Comparison of ENCODE assay signal across 16 cellular contexts in the genomic region with DNA sequence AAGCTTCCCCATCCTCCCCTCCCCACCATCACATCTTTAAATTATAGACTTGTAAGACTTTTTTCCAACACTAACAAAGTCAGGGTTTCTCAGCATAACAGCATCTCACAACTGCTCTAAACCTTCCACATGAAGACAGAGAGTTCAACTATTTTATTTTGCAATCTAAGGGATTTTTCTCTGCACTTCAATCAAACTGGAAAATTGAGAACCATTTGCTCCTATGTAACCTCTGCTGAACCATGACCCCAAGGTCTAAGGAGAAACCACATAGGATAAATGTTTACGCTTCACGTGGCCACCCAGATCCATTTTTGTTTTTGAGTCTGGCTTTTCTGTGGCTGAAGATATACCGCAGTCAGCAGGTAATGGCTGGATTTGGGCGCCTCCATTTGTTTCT. TPM values are rescaled to one million over a fixed set of nuclear protein-coding genes. Genes with fewer than 3 reads are reported as not detected.
DNase-seq lines count a peak whose midpoint lies in the region; ATAC-seq, FAIRE-seq and TF ChIP-seq lines count a peak whose summit lies in the region.
"Had no signal": no experiment of that assay in that cellular context is flagged by ENCODE, and none has a peak within 500 bp of the region (broad histone marks: within the 10 kb centered on the region; RNA-seq: fewer than 3 reads in every experiment).

No MANE protein-coding gene starts in this region.

- no peak overlapping the region for H2AFZ ChIP-seq in trophoblast cell (ENCODE audit: insufficient read depth, low read length, poor library complexity)

- no peak for FAIRE-seq in A549 (lab: Jason Lieb, UNC)

- in situ Hi-C loops in Panc1 (cut with HindIII; ENCODE audit: low pct_unique_long_range_greater_than_20kb, low sequenced_read_pairs): no loop called here

- H3K4me2 ChIP-seq in A549: no peak overlapping the region
- no peak overlapping the region for H3K4me2 ChIP-seq in trophoblast cell (ENCODE audit: low read length)

- H4K12ac ChIP-seq in trophoblast cell (ENCODE audit: low read depth, low read length): no peak overlapping the region

- peak overlapping the region in 1 of 2 experiments; percentile 82; a peak in 1 of 6 replicates for H3K27ac ChIP-seq in A549
- peak overlapping the region; percentile 99 for H3K27ac ChIP-seq in Panc1 (ENCODE audit: low read length)
- H3K27ac ChIP-seq in trophoblast cell (ENCODE audit: low read depth, low read length): no peak overlapping the region
- no peak overlapping the region for H3K27ac ChIP-seq in heart right ventricle
- H3K27ac ChIP-seq: 22Rv1, SJCRH30 had no signal

- H2BK5ac ChIP-seq in trophoblast cell (ENCODE audit: low read depth, low read length, poor library complexity): no peak overlapping the region

- ATAC-seq in A549: no peak
- no peak for ATAC-seq in Panc1
- ATAC-seq in heart right ventricle: no peak
- no peak for ATAC-seq in HG03196 (IDR thresholded peaks at IDR 0.05; ENCODE audit: unreplicated experiment)

- TF ChIP-seq POLR2A in A549 (IDR thresholded peaks at IDR 0.05; ENCODE audit: low read length): no peak

- no peak overlapping the region for H4K91ac ChIP-seq in trophoblast cell (ENCODE audit: low read depth, low read length)

- H3K4ac ChIP-seq in trophoblast cell (ENCODE audit: low read depth, low read length): peak overlapping the region; percentile 73

- peaks cover 81% of the 10 kb centered on the region for H3K4me1 ChIP-seq in A549
- peaks cover 98% of the 10 kb centered on the region for H3K4me1 ChIP-seq in Panc1 (ENCODE audit: control insufficient read depth, insufficient read depth, low read length)
- H3K4me1 ChIP-seq in trophoblast cell (ENCODE audit: control insufficient read depth in 1 of 2, insufficient read depth in 2 of 2, low read length in 2 of 2): peaks cover 7 to 9% of the 10 kb centered on the region in 2 experiments
- peaks cover 8 to 36% (median 30%) of the 10 kb centered on the region in 9 donors for H3K4me1 ChIP-seq in heart right ventricle

- DNase-seq in A549 (ENCODE audit: low read depth in 1 of 2, low spot score in 1 of 2) (no peak), Panc1 (ENCODE audit: low read depth, low spot score) (no peak), fibroblast of mammary gland (ENCODE audit: low read depth) (peak; percentile 1), trophoblast cell (no peak), NCI-H524 treated with DMSO at 0.1 percent for 48 hours (lab: John Stamatoyannopoulos, UW) (no peak), heart right ventricle (no peak), GM10248 (ENCODE audit: extremely low spot score) (no peak)
- DNase-seq: GDM1, KBM-7, NCI-H187, NCI-H2107, NCI-H510A, SJCRH30 had no signal

- no peak overlapping the region for H2BK120ac ChIP-seq in trophoblast cell (ENCODE audit: insufficient read depth, low read length, poor library complexity)

- no peak overlapping the region for H4K8ac ChIP-seq in trophoblast cell (ENCODE audit: low read depth, low read length)

- TF ChIP-seq CTCF in A549 (IDR thresholded peaks at IDR 0.05): no peak
- no peak for TF ChIP-seq CTCF in Panc1 (IDR thresholded peaks at IDR 0.05)
- TF ChIP-seq CTCF in fibroblast of mammary gland (conservative IDR thresholded peaks at IDR 0.05; ENCODE audit: control insufficient read depth, insufficient read depth, low read depth, low read length): no peak
- no peak for TF ChIP-seq CTCF in heart right ventricle (IDR thresholded peaks at IDR 0.05)
- TF ChIP-seq CTCF in GM10248 (IDR thresholded peaks at IDR 0.05; ENCODE audit: control extremely low read depth, extremely low read depth, low read depth, missing control alignments): no peak

- no peak overlapping the region for H2AK5ac ChIP-seq in trophoblast cell (ENCODE audit: low read length)

- H3K4me3 ChIP-seq in A549: no peak overlapping the region
- H3K4me3 ChIP-seq in Panc1 (ENCODE audit: low read depth in 2 of 2, low read length in 2 of 2): peak overlapping the region in 1 of 2 experiments; percentile 45; a peak in 3 of 4 replicates
- H3K4me3 ChIP-seq in fibroblast of mammary gland (ENCODE audit: control insufficient read depth, low read depth, low read length): no peak overlapping the region
- no peak overlapping the region for H3K4me3 ChIP-seq in trophoblast cell (ENCODE audit: low read depth, low read length)
- no peak overlapping the region for H3K4me3 ChIP-seq in heart right ventricle
- H3K4me3 ChIP-seq: HAP-1, SJCRH30 had no signal

- TF ChIP-seq EP300 in A549 (IDR thresholded peaks at IDR 0.05): no peak

- intact Hi-C loops in Panc1 (cut with micrococcal nuclease; ENCODE audit: unreplicated experiment): no loop called here
- intact Hi-C loops in heart right ventricle (cut with DNase I): loop anchor here in 4 of 10 donors (10.0 kb wide), 1 partner anchor 332 kb away; no protein-coding TSS in a partner anchor

- no peaks in the 10 kb centered on the region for H3K9me3 ChIP-seq in A549
- no peaks in the 10 kb centered on the region for H3K9me3 ChIP-seq in Panc1 (ENCODE audit: control insufficient read depth, insufficient read depth, low read depth, low read length)
- H3K9me3 ChIP-seq in trophoblast cell (ENCODE audit: insufficient read depth, low read depth, low read length): peaks cover 2% of the 10 kb centered on the region
- H3K9me3 ChIP-seq in heart right ventricle: no peaks in the 10 kb centered on the region
- H3K9me3 ChIP-seq: HAP-1, SJCRH30 had no signal

- H3K79me1 ChIP-seq in trophoblast cell (ENCODE audit: low read length): peaks cover 9% of the 10 kb centered on the region

- no peak for TF ChIP-seq RAD21 in A549 (conservative IDR thresholded peaks at IDR 0.05 in 1 of 2, IDR thresholded peaks at IDR 0.05 in 1 of 2)

- H3K14ac ChIP-seq in trophoblast cell (ENCODE audit: low read length): no peak overlapping the region

- H2BK12ac ChIP-seq in trophoblast cell (ENCODE audit: low read length): no peak overlapping the region

- H3K9ac ChIP-seq in trophoblast cell (ENCODE audit: low read length): no peak overlapping the region

- H3K36me3 ChIP-seq in Panc1 (ENCODE audit: control insufficient read depth, insufficient read depth, low read length) (peaks cover 49% of the 10 kb centered on the region), trophoblast cell (ENCODE audit: control insufficient read depth in 1 of 2, insufficient read depth in 2 of 2, low read length in 2 of 2) (peaks cover 37 to 51% of the 10 kb centered on the region in 2 experiments), heart right ventricle (peaks cover 0 to 51% (median 7%) of the 10 kb centered on the region in 9 donors)
- H3K36me3 ChIP-seq: HAP-1 had no signal

- CTCF ChIA-PET in A549 (lab: Yijun Ruan, JAX): interaction anchor here (2.4 to 13.0 kb wide), 5 partner anchors 30 to 321 kb away, joined by 8 to 172 read pairs (median 12); no protein-coding TSS in a partner anchor
- CTCF ChIA-PET in Panc1 (lab: Charles Lee): no interaction called here
- CTCF ChIA-PET in GM10248 (lab: Yijun Ruan, JAX): interaction anchor here (1.0 to 10.8 kb wide), 7 partner anchors 11 to 346 kb away, joined by 3 to 188 read pairs (median 29); partner anchors contain the start of gene SLC45A1

- POLR2A ChIA-PET in A549 (lab: Yijun Ruan, JAX) (no interaction called here), Panc1 (lab: Charles Lee) (no interaction called here), GM10248 (lab: Yijun Ruan, JAX) (no interaction called here)

- H3K79me2 ChIP-seq in trophoblast cell (ENCODE audit: control insufficient read depth, insufficient read depth, low read length, poor library complexity): peaks cover 12% of the 10 kb centered on the region

- H3K18ac ChIP-seq in trophoblast cell (ENCODE audit: low read length): no peak overlapping the region

- H3K27me3 ChIP-seq in Panc1 (ENCODE audit: control insufficient read depth, insufficient read depth, low read length) (no peaks in the 10 kb centered on the region), trophoblast cell (ENCODE audit: insufficient read depth, low read length) (no peaks in the 10 kb centered on the region), heart right ventricle (peaks cover 0 to 6% (median 0%) of the 10 kb centered on the region in 7 donors)
- H3K27me3 ChIP-seq: SJCRH30 had no signal

- H3K23ac ChIP-seq in trophoblast cell (ENCODE audit: low read length): no peak overlapping the region

- 90% methylated on average over 4 of the region's 4 CpGs for WGBS in A549 (ENCODE audit: missing lambda C conversion rate)
- WGBS in trophoblast cell (ENCODE audit: extremely low coverage, insufficient coverage, insufficient read length): no CpG with 5 or more reads among the region's 4 CpGs
- 96 to 99% methylated on average over 4 of the region's 4 CpGs for WGBS in heart right ventricle, 2 donors

- BruUV-seq in Panc1 (replicated peaks; lab: Mats Ljungman, UMichigan): no TSS peak

TF ChIP-seq in A549, 52 proteins besides CTCF, POLR2A, EP300 and RAD21:
- TF ChIP-seq, protein P1, sequence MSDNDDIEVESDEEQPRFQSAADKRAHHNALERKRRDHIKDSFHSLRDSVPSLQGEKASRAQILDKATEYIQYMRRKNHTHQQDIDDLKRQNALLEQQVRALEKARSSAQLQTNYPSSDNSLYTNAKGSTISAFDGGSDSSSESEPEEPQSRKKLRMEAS (IDR thresholded peaks at IDR 0.05): no peak
- TF ChIP-seq HDAC2 (IDR thresholded peaks at IDR 0.05) (no peak), MAFK (IDR thresholded peaks at IDR 0.05; ENCODE audit: partially characterized antibody) (peak; percentile 74), TFCP2L1 (CRISPR knock-in tag; IDR thresholded peaks at IDR 0.05) (no peak), ZC3H11A (IDR thresholded peaks at IDR 0.05) (no peak)

RNA-seq across cellular contexts. Expression of gene ERRFI1, which starts 13.2 kb away (rescaled TPM):
- 193 and 217 TPM in 2 replicates for polyA plus RNA-seq in A549 (2011; rRNA removed)
- 48.0 and 74.2 TPM in 2 replicates for polyA plus RNA-seq in A549 (2012; cell fraction: cytosol; rRNA removed)
- polyA plus RNA-seq in A549 (2012; cell fraction: nucleus; rRNA removed): 61.4 and 108 TPM in 2 replicates
- polyA plus RNA-seq in A549 (2017; fragmentation: RNase III; extraction: RNeasy Plus Mini Kit Qiagen cat#74134 plus additional on column Dnase treatment): 44.2 to 51.0 TPM (median 49.0 TPM) in 3 replicates
- polyA minus RNA-seq in A549 (2011; rRNA and poly(A)+ RNA removed): 94.7 and 114 TPM in 2 replicates
- total RNA-seq in Panc1 (2021; ENCODE audit: unreplicated experiment): 299 TPM
- polyA plus RNA-seq in Panc1 (2012; ENCODE audit: insufficient read length): 276 TPM
- polyA plus RNA-seq in trophoblast cell (2013): 267 and 277 TPM in 2 replicates
- total RNA-seq in heart right ventricle: 10 to 100 TPM in 5 of 10 donors, 1 to 10 TPM in 5; 5.8 to 15.9 (median 10.0) TPM
- polyA plus RNA-seq in heart right ventricle: 10 to 100 TPM in 1 of 2 donors, 1 to 10 TPM in 1; 6.5 to 17.5 TPM

RNA-seq across cellular contexts. Expression of gene PARK7, which starts 51.4 kb away (rescaled TPM):
- polyA plus RNA-seq in A549 (2011; rRNA removed) (317 and 446 TPM in 2 replicates), A549 (2017; fragmentation: RNase III; extraction: RNeasy Plus Mini Kit Qiagen cat#74134 plus additional on column Dnase treatment) (364 to 374 TPM (median 372 TPM) in 3 replicates), heart right ventricle (100 to 1,000 TPM; 322 to 462 TPM)
- 250 and 287 TPM in 2 replicates for polyA plus RNA-seq in A549 (2012; cell fraction: cytosol; rRNA removed)
- 60.2 and 107 TPM in 2 replicates for polyA plus RNA-seq in A549 (2012; cell fraction: nucleus; rRNA removed)
- 68.9 and 96.2 TPM in 2 replicates for polyA minus RNA-seq in A549 (2011; rRNA and poly(A)+ RNA removed)
- total RNA-seq in Panc1 (2021; ENCODE audit: unreplicated experiment) (448 TPM), heart right ventricle (100 to 1,000 TPM; 329 to 411 (median 353) TPM)
- 436 TPM for polyA plus RNA-seq in Panc1 (2012; ENCODE audit: insufficient read length)
- 191 and 200 TPM in 2 replicates for polyA plus RNA-seq in trophoblast cell (2013)

Comparison
In these comparisons a context has a peak if more than half of its experiments do, and no peak if none do; other contexts are left out.
1. RNA of gene ERRFI1, which starts 13.2 kb away (total RNA-seq): 299 TPM in Panc1 (single experiment); 5.8 to 15.9 TPM in heart right ventricle; every median in the first group is over 10 times any median in the second.